ENCODE assay signal across 21 cellular contexts in genomic region chr5:121296357-121296756, GRCh38.
"Had no signal": no experiment of that assay in that cellular context is flagged by ENCODE, and none has a peak within 500 bp of the region (broad histone marks: within the 10 kb centered on the region; RNA-seq: fewer than 3 reads in every experiment).

No MANE protein-coding gene starts in this region.

- H3K27ac ChIP-seq: epithelial cell of prostate, lower lobe of right lung, stomach, suprapubic skin, tibial nerve had no signal

- H3K4me3 ChIP-seq: lower lobe of right lung, mucosa of descending colon, stomach, suprapubic skin, tibial nerve had no signal

- H3K9me3 ChIP-seq: lower lobe of right lung, mucosa of descending colon, stomach, suprapubic skin, tibial nerve had no signal

- H3K4me1 ChIP-seq: lower lobe of right lung, stomach, suprapubic skin, tibial nerve had no signal

- H3K27me3 ChIP-seq: stomach, suprapubic skin, tibial nerve had no signal

- H3K36me3 ChIP-seq: lower lobe of right lung, stomach, suprapubic skin, tibial nerve had no signal

- DNase-seq: activated CD4-positive, alpha-beta memory T cell treated with anti-CD3 and anti-CD28 coated beads for 36 hours; activated CD4-positive, alpha-beta T cell treated with anti-CD3 and anti-CD28 coated beads for 48 hours; activated effector memory CD4-positive, alpha-beta T cell treated with Interleukin-2 at 50 U/mL for 16 hours; activated naive CD4-positive, alpha-beta T cell treated with anti-CD3 and anti-CD28 coated beads for 36 hours; activated naive CD8-positive, alpha-beta T cell treated with anti-CD3 and anti-CD28 coated beads, Interleukin-2, amount 10 ng/mL, durations not matched to agents 7 days and 5 days; activated T-cell treated with anti-CD3 and anti-CD28 coated beads, Interleukin-2, amount 50 U/mL, for 48 hours; amniotic stem cell; cerebellar nuclear complex; cortex of kidney; endodermal cell; immature natural killer cell; lower lobe of right lung; mesendoderm; mucosa of descending colon; occipital lobe; small intestine; stimulated activated CD4-positive, alpha-beta T cell treated with anti-CD3 and anti-CD28 coated beads, Interleukin-15, amount 100 ng/mL, for 24 hours; stomach had no signal
